18 cellular contexts compared by ENCODE assay signal in the genomic region with DNA sequence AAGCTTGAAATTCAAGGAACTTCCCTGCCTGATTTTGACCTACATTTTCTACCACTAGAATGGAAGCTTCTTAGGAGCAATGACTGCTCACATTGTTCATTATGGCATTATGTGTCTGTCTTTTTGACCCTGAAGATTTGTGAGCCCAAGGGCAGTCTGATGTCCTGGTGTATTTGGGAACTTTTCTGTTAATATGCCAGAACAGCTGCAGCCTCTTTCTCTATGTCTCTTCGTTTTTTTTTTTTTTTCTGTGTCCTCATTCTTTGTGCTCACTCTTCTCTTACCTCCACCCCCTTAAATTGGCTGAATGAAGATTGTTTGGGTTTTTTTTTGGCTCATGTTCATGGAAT. TPM values are rescaled to one million over a fixed set of nuclear protein-coding genes. Genes with fewer than 3 reads are reported as not detected.
"Had no signal": no experiment of that assay in that cellular context is flagged by ENCODE, and none has a peak within 500 bp of the region (broad histone marks: within the 10 kb centered on the region; RNA-seq: fewer than 3 reads in every experiment).

No MANE protein-coding gene starts in this region.

- H3K36me3 ChIP-seq: gastrocnemius medialis, heart right ventricle, neutrophil, right atrium auricular region, sigmoid colon, stomach, thoracic aorta had no signal

- H3K27me3 ChIP-seq: dorsolateral prefrontal cortex, gastrocnemius medialis, heart right ventricle, right atrium auricular region, sigmoid colon, stomach had no signal

- DNase-seq: cortex of kidney; dorsolateral prefrontal cortex; effector CD8-positive, alpha-beta T cell; gastrocnemius medialis; heart right ventricle; sigmoid colon; small intestine; stimulated activated CD4-positive, alpha-beta T cell treated with anti-CD3 and anti-CD28 coated beads, Interleukin-12 subunit alpha, Interleukin-12 subunit beta, amount 100 ng/mL, for 4 hours; stimulated activated naive CD4-positive, alpha-beta T cell; stomach had no signal

- H3K27ac ChIP-seq: gastrocnemius medialis, heart right ventricle, neutrophil, right atrium auricular region, stomach, thoracic aorta had no signal

- H3K4me1 ChIP-seq: heart right ventricle, right atrium auricular region, stomach had no signal

- H3K9me3 ChIP-seq: gastrocnemius medialis, heart right ventricle, neutrophil, right atrium auricular region, sigmoid colon, stomach, thoracic aorta had no signal

- H3K4me3 ChIP-seq: dorsolateral prefrontal cortex, gastrocnemius medialis, heart right ventricle, right atrium auricular region, sigmoid colon, stomach, thoracic aorta had no signal

- ATAC-seq: esophagus mucosa, heart right ventricle, left lobe of liver had no signal

RNA-seq across cellular contexts. Expression of gene TMC1, which starts 34.8 kb away (rescaled TPM):
- total RNA-seq: mesothelial cell of epicardium, mucosa of gallbladder, osteocyte, right atrium auricular region, thoracic aorta had no signal
